Comparison of ENCODE assay signal across 25 cellular contexts in genomic region chr22:28008056-28008455, GRCh38.
"Had no signal": no experiment of that assay in that cellular context is flagged by ENCODE, and none has a peak within 500 bp of the region (broad histone marks: within the 10 kb centered on the region; RNA-seq: fewer than 3 reads in every experiment).

No MANE protein-coding gene starts in this region.

- H3K4me3 ChIP-seq: left ventricle myocardium inferior, lung, mucosa of descending colon, pancreas, prostate gland, skin epidermis, spleen, tibial nerve, uterus had no signal

- H3K36me3 Mint-ChIP-seq: immature natural killer cell; naive thymus-derived CD8-positive, alpha-beta T cell; stimulated activated effector memory CD8-positive, alpha-beta T cell treated with anti-CD3 and anti-CD28 coated beads, Interleukin-12 subunit alpha, Interleukin-12 subunit beta, amount 100 ng/mL, for 72 hours had no signal

- H3K27ac Mint-ChIP-seq: immature natural killer cell; nephron; stimulated activated effector memory CD8-positive, alpha-beta T cell treated with anti-CD3 and anti-CD28 coated beads, Interleukin-12 subunit alpha, Interleukin-12 subunit beta, amount 100 ng/mL, for 72 hours; stimulated activated naive CD8-positive, alpha-beta T cell treated with anti-CD3 and anti-CD28 coated beads, Interleukin-15, Interleukin-2, amounts not matched to agents 100 ng/mL and 50 ng/mL, for 24 hours; type B pancreatic cell had no signal

- H3K27ac ChIP-seq: left ventricle myocardium inferior, pancreas, prostate gland, spleen, tibial nerve, uterus had no signal

- H3K9me3 ChIP-seq: left ventricle myocardium inferior, mucosa of descending colon, pancreas, prostate gland, spleen, tibial nerve, uterus had no signal

- H3K27me3 ChIP-seq: pancreas, spleen, tibial nerve, uterus had no signal

- H3K4me1 ChIP-seq: pancreas, prostate gland, uterus had no signal

- ATAC-seq: mucosa of descending colon; naive thymus-derived CD8-positive, alpha-beta T cell; pancreas; sciatic nerve; stimulated activated effector memory CD8-positive, alpha-beta T cell treated with anti-CD3 and anti-CD28 coated beads, Interleukin-12 subunit alpha, Interleukin-12 subunit beta, amount 100 ng/mL, for 72 hours had no signal

- FAIRE-seq: islet of Langerhans, kidney, pancreas had no signal

- DNase-seq: hypothalamus; immature natural killer cell; kidney; left ventricle myocardium inferior; midbrain; mucosa of descending colon; naive thymus-derived CD8-positive, alpha-beta T cell; nucleus accumbens; pancreas; spleen; stimulated activated CD4-positive, alpha-beta T cell treated with anti-CD3 and anti-CD28 coated beads, Interleukin-4, amount 100 ng/mL, for 24 hours; stimulated activated naive CD4-positive, alpha-beta T cell; substantia nigra; uterus had no signal

- H3K36me3 ChIP-seq: left ventricle myocardium inferior, pancreas, prostate gland, uterus had no signal

- H3K4me1 Mint-ChIP-seq: immature natural killer cell; naive thymus-derived CD8-positive, alpha-beta T cell; stimulated activated effector memory CD8-positive, alpha-beta T cell treated with anti-CD3 and anti-CD28 coated beads, Interleukin-12 subunit alpha, Interleukin-12 subunit beta, amount 100 ng/mL, for 72 hours had no signal

- H3K9me3 Mint-ChIP-seq: immature natural killer cell; naive thymus-derived CD8-positive, alpha-beta T cell; nephron; neural crest cell; stimulated activated effector memory CD8-positive, alpha-beta T cell treated with anti-CD3 and anti-CD28 coated beads, Interleukin-12 subunit alpha, Interleukin-12 subunit beta, amount 100 ng/mL, for 72 hours; stimulated activated naive CD8-positive, alpha-beta T cell treated with anti-CD3 and anti-CD28 coated beads, Interleukin-15, Interleukin-2, amounts not matched to agents 100 ng/mL and 50 ng/mL, for 24 hours; type B pancreatic cell had no signal

- H3K4me3 Mint-ChIP-seq: immature natural killer cell; naive thymus-derived CD8-positive, alpha-beta T cell; nephron; neural crest cell; stimulated activated effector memory CD8-positive, alpha-beta T cell treated with anti-CD3 and anti-CD28 coated beads, Interleukin-12 subunit alpha, Interleukin-12 subunit beta, amount 100 ng/mL, for 72 hours; stimulated activated naive CD8-positive, alpha-beta T cell treated with anti-CD3 and anti-CD28 coated beads, Interleukin-15, Interleukin-2, amounts not matched to agents 100 ng/mL and 50 ng/mL, for 24 hours; type B pancreatic cell had no signal

- H3K27me3 Mint-ChIP-seq: naive thymus-derived CD8-positive, alpha-beta T cell; stimulated activated naive CD8-positive, alpha-beta T cell treated with anti-CD3 and anti-CD28 coated beads, Interleukin-15, Interleukin-2, amounts not matched to agents 100 ng/mL and 50 ng/mL, for 24 hours; type B pancreatic cell had no signal
